32 cellular contexts compared by ENCODE assay signal in the genomic region with DNA sequence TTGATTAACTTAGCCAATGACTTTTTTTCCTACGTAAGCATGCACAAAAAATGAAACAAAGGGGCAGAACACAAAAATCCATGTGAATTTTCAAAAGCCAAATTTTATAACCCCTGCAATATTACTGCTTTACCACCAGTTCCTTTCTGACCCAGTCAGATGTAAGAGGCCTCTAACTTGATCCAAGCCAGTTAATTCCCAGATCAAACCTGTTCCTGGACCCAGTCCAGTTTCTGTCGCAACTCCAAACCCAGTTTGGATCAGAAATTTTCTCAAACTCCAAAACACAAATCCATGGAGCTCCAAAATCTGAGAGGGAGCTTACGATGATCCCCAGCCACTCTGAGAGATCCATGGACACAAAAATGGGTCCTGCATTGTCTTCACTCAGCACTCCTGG. TPM values are rescaled to one million over a fixed set of nuclear protein-coding genes. Genes with fewer than 3 reads are reported as not detected.
"Had no signal": no experiment of that assay in that cellular context is flagged by ENCODE, and none has a peak within 500 bp of the region (broad histone marks: within the 10 kb centered on the region; RNA-seq: fewer than 3 reads in every experiment).

No MANE protein-coding gene starts in this region.

- H3K4me3 Mint-ChIP-seq: activated CD4-positive, alpha-beta memory T cell treated with anti-CD3 and anti-CD28 coated beads for 36 hours; activated CD4-positive, alpha-beta T cell treated with anti-CD3 and anti-CD28 coated beads, Interleukin-2, amount 10 ng/mL, durations not matched to agents 24 days and 14 days; activated naive CD4-positive, alpha-beta T cell treated with anti-CD3 and anti-CD28 coated beads, Interleukin-2, amount 10 ng/mL, durations not matched to agents 7 days and 5 days; activated naive CD8-positive, alpha-beta T cell treated with anti-CD3 and anti-CD28 coated beads, Interleukin-2, amount 10 ng/mL, durations not matched to agents 7 days and 5 days; activated T-helper 1 cell treated with anti-CD3 and anti-CD28 coated beads, Interleukin-12 subunit alpha, Interleukin-12 subunit beta, Interleukin-2, Interleukin-4 antibody, amounts not matched to agents 30 ng/mL and 10 ng/mL and 1 ng/mL, durations not matched to agents 14 hours and 24 hours and 36 hours; endodermal cell; memory B cell; naive thymus-derived CD8-positive, alpha-beta T cell; neural crest cell; T-helper 17 cell had no signal

- FAIRE-seq: frontal cortex, islet of Langerhans, pancreas had no signal

- H3K4me1 ChIP-seq: pancreas, prostate gland, spleen, testis, uterus had no signal

- H3K27me3 ChIP-seq: pancreas, testis, uterus had no signal

- H3K27ac ChIP-seq: pancreas, prostate gland, spleen, testis, uterus, WERI-Rb-1 had no signal

- H3K4me1 Mint-ChIP-seq: activated CD4-positive, alpha-beta T cell treated with anti-CD3 and anti-CD28 coated beads, Interleukin-2, amount 10 ng/mL, durations not matched to agents 24 days and 14 days; activated naive CD4-positive, alpha-beta T cell treated with anti-CD3 and anti-CD28 coated beads, Interleukin-2, amount 10 ng/mL, durations not matched to agents 7 days and 5 days; activated naive CD8-positive, alpha-beta T cell treated with anti-CD3 and anti-CD28 coated beads, Interleukin-2, amount 10 ng/mL, durations not matched to agents 7 days and 5 days; memory B cell; naive thymus-derived CD8-positive, alpha-beta T cell had no signal

- DNase-seq: activated CD4-positive, alpha-beta memory T cell treated with anti-CD3 and anti-CD28 coated beads for 36 hours; activated CD4-positive, alpha-beta T cell treated with anti-CD3 and anti-CD28 coated beads, Interleukin-2, amount 10 ng/mL, durations not matched to agents 24 days and 14 days; activated CD4-positive, CD25-positive, alpha-beta regulatory T cell treated with anti-CD3 and anti-CD28 coated beads, Interleukin-2, amount 50 U/mL, for 72 hours; activated CD8-positive, alpha-beta memory T cell treated with anti-CD3 and anti-CD28 coated beads, Interleukin-2, amount 50 U/mL, for 4 hours; activated gamma-delta T cell; activated naive CD4-positive, alpha-beta T cell treated with anti-CD3 and anti-CD28 coated beads, Interleukin-2, amount 10 ng/mL, durations not matched to agents 7 days and 5 days; activated naive CD8-positive, alpha-beta T cell treated with anti-CD3 and anti-CD28 coated beads, Interleukin-2, amount 10 ng/mL, durations not matched to agents 7 days and 5 days; activated T-cell treated with anti-CD3 and anti-CD28 coated beads, Interleukin-2, amount 50 U/mL, for 1 hour; amniotic stem cell; caudate nucleus; endodermal cell; left ventricle myocardium superior; midbrain; naive thymus-derived CD8-positive, alpha-beta T cell; nucleus accumbens; pancreas; retina; spleen; stimulated activated naive CD8-positive, alpha-beta T cell treated with anti-CD3 and anti-CD28 coated beads, Interleukin-15, Interleukin-2, amounts not matched to agents 100 U/mL and 50 U/mL, for 24 hours; T-helper 17 cell; T1000; testis; trophoblast cell; uterus; WERI-Rb-1 had no signal

- H3K9me3 ChIP-seq: pancreas, prostate gland, spleen, testis, uterus had no signal

- H3K9me3 Mint-ChIP-seq: activated CD4-positive, alpha-beta memory T cell treated with anti-CD3 and anti-CD28 coated beads for 36 hours; activated CD4-positive, alpha-beta T cell treated with anti-CD3 and anti-CD28 coated beads, Interleukin-2, amount 10 ng/mL, durations not matched to agents 24 days and 14 days; activated naive CD4-positive, alpha-beta T cell treated with anti-CD3 and anti-CD28 coated beads, Interleukin-2, amount 10 ng/mL, durations not matched to agents 7 days and 5 days; activated naive CD8-positive, alpha-beta T cell treated with anti-CD3 and anti-CD28 coated beads, Interleukin-2, amount 10 ng/mL, durations not matched to agents 7 days and 5 days; activated T-helper 1 cell treated with anti-CD3 and anti-CD28 coated beads, Interleukin-12 subunit alpha, Interleukin-12 subunit beta, Interleukin-2, Interleukin-4 antibody, amounts not matched to agents 30 ng/mL and 10 ng/mL and 1 ng/mL, durations not matched to agents 14 hours and 24 hours and 36 hours; endodermal cell; memory B cell; naive thymus-derived CD8-positive, alpha-beta T cell; neural crest cell had no signal

- H3K36me3 Mint-ChIP-seq: activated CD4-positive, alpha-beta memory T cell treated with anti-CD3 and anti-CD28 coated beads for 36 hours; activated naive CD4-positive, alpha-beta T cell treated with anti-CD3 and anti-CD28 coated beads, Interleukin-2, amount 10 ng/mL, durations not matched to agents 7 days and 5 days; activated naive CD8-positive, alpha-beta T cell treated with anti-CD3 and anti-CD28 coated beads, Interleukin-2, amount 10 ng/mL, durations not matched to agents 7 days and 5 days; memory B cell; naive thymus-derived CD8-positive, alpha-beta T cell had no signal

- H3K27ac Mint-ChIP-seq: activated CD4-positive, alpha-beta memory T cell treated with anti-CD3 and anti-CD28 coated beads for 36 hours; activated CD4-positive, alpha-beta T cell treated with anti-CD3 and anti-CD28 coated beads, Interleukin-2, amount 10 ng/mL, durations not matched to agents 24 days and 14 days; activated naive CD4-positive, alpha-beta T cell treated with anti-CD3 and anti-CD28 coated beads, Interleukin-2, amount 10 ng/mL, durations not matched to agents 7 days and 5 days; activated naive CD8-positive, alpha-beta T cell treated with anti-CD3 and anti-CD28 coated beads, Interleukin-2, amount 10 ng/mL, durations not matched to agents 7 days and 5 days; activated T-helper 1 cell treated with anti-CD3 and anti-CD28 coated beads, Interleukin-12 subunit alpha, Interleukin-12 subunit beta, Interleukin-2, Interleukin-4 antibody, amounts not matched to agents 30 ng/mL and 10 ng/mL and 1 ng/mL, durations not matched to agents 14 hours and 24 hours and 36 hours; endodermal cell; memory B cell; naive thymus-derived CD8-positive, alpha-beta T cell; T-helper 17 cell had no signal

- H3K36me3 ChIP-seq: pancreas, prostate gland, spleen, uterus, WERI-Rb-1 had no signal

- ATAC-seq: esophagus mucosa; left ventricle myocardium superior; naive thymus-derived CD8-positive, alpha-beta T cell; pancreas; stimulated activated naive CD8-positive, alpha-beta T cell treated with anti-CD3 and anti-CD28 coated beads, Interleukin-15, Interleukin-2, amounts not matched to agents 100 U/mL and 50 U/mL, for 24 hours; T-helper 17 cell had no signal

- H3K4me3 ChIP-seq: pancreas, prostate gland, spleen, testis, uterus had no signal

RNA-seq across cellular contexts. Expression of gene ZYG11A, which starts 7.8 kb away (rescaled TPM):
- total RNA-seq: left ventricle myocardium superior; naive thymus-derived CD8-positive, alpha-beta T cell; pancreas had no signal
- polyA plus RNA-seq: pancreas had no signal
